33 cellular contexts compared by ENCODE assay signal in the genomic region with DNA sequence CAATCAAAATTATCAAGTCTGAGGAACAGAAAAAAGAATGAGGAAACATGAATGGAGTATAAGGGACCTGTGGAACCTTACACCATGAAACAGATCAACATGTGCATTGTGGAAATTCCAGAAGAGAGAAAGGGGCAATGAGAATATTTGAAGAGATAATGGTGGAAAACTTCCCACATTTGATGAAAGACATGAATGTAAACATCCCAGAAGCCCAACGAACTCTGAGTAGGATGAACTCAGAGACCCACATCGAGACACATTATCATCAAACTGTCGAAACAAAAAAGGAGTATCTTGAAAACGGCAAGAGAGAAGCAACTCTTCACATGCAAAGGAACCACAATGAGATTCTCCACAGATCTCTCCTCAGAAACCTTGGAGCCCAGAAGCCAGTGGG.
DNase-seq lines count a peak whose midpoint lies in the region; ATAC-seq and TF ChIP-seq lines count a peak whose summit lies in the region.
"Had no signal": no experiment of that assay in that cellular context is flagged by ENCODE, and none has a peak within 500 bp of the region (broad histone marks: within the 10 kb centered on the region; RNA-seq: fewer than 3 reads in every experiment).

No MANE protein-coding gene starts in this region.

- H3F3A ChIP-seq in GM23338 (replicated peaks; ENCODE audit: low read depth), result no peaks in the 10 kb centered on the region
- no peaks in the 10 kb centered on the region for H3F3A ChIP-seq in smooth muscle cell (ENCODE audit: low read depth)

- POLR2A ChIA-PET in MCF 10A (lab: Yijun Ruan, JAX) (interaction anchor here (0.6 to 0.9 kb wide), 4 partner anchors 8 to 154 kb away, joined by 3 to 7 read pairs (median 4); no protein-coding TSS in a partner anchor), HEK293 (lab: Yijun Ruan, JAX) (no interaction called here)

- H3K4me1 Mint-ChIP-seq in MCF 10A (ENCODE audit: insufficient read depth, unreplicated experiment), result peaks cover 26% of the 10 kb centered on the region
- H3K4me1 Mint-ChIP-seq in GM23338, result peaks cover 4% of the 10 kb centered on the region
- H3K4me1 Mint-ChIP-seq: B cell; CD8-positive, alpha-beta memory T cell had no signal

- H3K4me3 Mint-ChIP-seq in MCF 10A (ENCODE audit: unreplicated experiment) (no peak overlapping the region), GM23338 (no peak overlapping the region)
- H3K4me3 Mint-ChIP-seq: B cell; CD14-positive monocyte; CD4-positive, alpha-beta memory T cell; CD4-positive, alpha-beta T cell; CD4-positive, CD25-positive, alpha-beta regulatory T cell; CD8-positive, alpha-beta memory T cell; CD8-positive, alpha-beta T cell had no signal

- intact Hi-C loops in MCF 10A (cut with micrococcal nuclease) (no loop called here), breast epithelium (cut with DNase I; ENCODE audit: low total_unique reads) (no loop called here)

- DNase-seq in MCF 10A (ENCODE audit: unreplicated experiment), result no peak
- DNase-seq in breast epithelium (ENCODE audit: low spot score in 2 of 2), result no peak
- no peak for DNase-seq in GM23338 (ENCODE audit: low spot score)
- DNase-seq in brain microvascular endothelial cell, result no peak
- DNase-seq in smooth muscle cell (lab: John Stamatoyannopoulos, UW; ENCODE audit: unreplicated experiment), result no peak
- DNase-seq: 8988T; ACHN; AML-193; BE2C; C1 segment of cervical spinal cord; Caco-2; Calu3; CD4-positive, alpha-beta memory T cell; CD4-positive, alpha-beta T cell; CD4-positive, CD25-positive, alpha-beta regulatory T cell; CD8-positive, alpha-beta memory T cell; CD8-positive, alpha-beta T cell; COR-L47; DMS 273 treated with DMSO at 0.1 percent for 48 hours; DMS153; DMS53; DMS79; DMS79 treated with DMSO at 0.1 percent for 48 hours; DND-41; EL had no signal

- H3K4me1 ChIP-seq in breast epithelium (no peaks in the 10 kb centered on the region), GM23338 (ENCODE audit: insufficient read depth) (peaks cover under 1% of the 10 kb centered on the region; the same call in 1 of the 2 replicates), HEK293 (ENCODE audit: control insufficient read depth, insufficient read depth, low read length) (no peaks in the 10 kb centered on the region), smooth muscle cell (ENCODE audit: low read depth) (no peaks in the 10 kb centered on the region)
- H3K4me1 ChIP-seq: BE2C; BLaER1; BLaER1 treated with 17β-estradiol and CSF1 and Interleukin-3, amounts not matched to agents 10 nM and 100 nM; Caco-2 had no signal

- no TSS peak for BruUV-seq in MCF 10A (replicated peaks; lab: Mats Ljungman, UMichigan)

- H3K36me3 Mint-ChIP-seq in MCF 10A (ENCODE audit: insufficient read depth, unreplicated experiment) (peaks cover 6% of the 10 kb centered on the region), GM23338 (ENCODE audit: low read depth) (peaks cover 8% of the 10 kb centered on the region; the same call in 2 of the 3 replicates)

- no peak for TF ChIP-seq POLR2A in breast epithelium (IDR thresholded peaks at IDR 0.05)

- 75% methylated on average over 4 of the region's 4 CpGs for WGBS in smooth muscle cell (ENCODE audit: low lambda C conversion rate)

- H3K36me3 ChIP-seq in breast epithelium (no peaks in the 10 kb centered on the region), GM23338 (ENCODE audit: insufficient read depth) (no peaks in the 10 kb centered on the region), HEK293 (ENCODE audit: control insufficient read depth in 2 of 2, insufficient read depth in 1 of 2, low read length in 2 of 2) (no peaks in the 10 kb centered on the region), brain microvascular endothelial cell (replicated peaks) (no peaks in the 10 kb centered on the region), smooth muscle cell (ENCODE audit: low read depth) (peaks cover 10% of the 10 kb centered on the region)
- H3K36me3 ChIP-seq: BE2C had no signal

- H3K9me3 Mint-ChIP-seq in MCF 10A (ENCODE audit: unreplicated experiment) (no peaks in the 10 kb centered on the region), GM23338 (no peaks in the 10 kb centered on the region)

- H4K20me1 ChIP-seq in GM23338 (replicated peaks; ENCODE audit: insufficient read depth) (no peaks in the 10 kb centered on the region), smooth muscle cell (ENCODE audit: low read depth) (no peaks in the 10 kb centered on the region)
- H4K20me1 ChIP-seq: BLaER1; BLaER1 treated with 17β-estradiol and CSF1 and Interleukin-3, amounts not matched to agents 10 nM and 100 nM had no signal

- no peak for TF ChIP-seq CTCF in MCF 10A (IDR thresholded peaks at IDR 0.05; ENCODE audit: unreplicated experiment)
- no peak for TF ChIP-seq CTCF in breast epithelium (IDR thresholded peaks at IDR 0.05)
- no peak for TF ChIP-seq CTCF in GM23338 (conservative IDR thresholded peaks at IDR 0.05; ENCODE audit: low read depth in 2 of 2)
- no peak for TF ChIP-seq CTCF in HEK293 (tag by site-specific recombination; IDR thresholded peaks at IDR 0.05)
- no peak for TF ChIP-seq CTCF in brain microvascular endothelial cell (IDR thresholded peaks at IDR 0.05; ENCODE audit: low read depth, low read length, missing control alignments)
- no peak for TF ChIP-seq CTCF in smooth muscle cell (IDR thresholded peaks at IDR 0.05; ENCODE audit: borderline replicate concordance, insufficient read depth, poor library complexity, severe bottlenecking)

- H3K27ac Mint-ChIP-seq in MCF 10A (ENCODE audit: low read depth, unreplicated experiment), result peak overlapping the region; percentile 69
- 0 out of 2 replicates have a peak overlapping the region, but pooled peaks have one; percentile 5 for H3K27ac Mint-ChIP-seq in GM23338
- H3K27ac Mint-ChIP-seq: B cell; CD14-positive monocyte; CD4-positive, alpha-beta memory T cell; CD4-positive, alpha-beta T cell; CD4-positive, CD25-positive, alpha-beta regulatory T cell; CD8-positive, alpha-beta memory T cell; CD8-positive, alpha-beta T cell had no signal

- H2AFZ ChIP-seq in GM23338, result no peak overlapping the region
- H2AFZ ChIP-seq in smooth muscle cell (ENCODE audit: low read depth), result no peak overlapping the region

- H3K4me2 ChIP-seq in GM23338, result no peak overlapping the region
- no peak overlapping the region for H3K4me2 ChIP-seq in smooth muscle cell
- H3K4me2 ChIP-seq: A549; BLaER1; BLaER1 treated with 17β-estradiol and CSF1 and Interleukin-3, amounts not matched to agents 10 nM and 100 nM had no signal

- no peaks in the 10 kb centered on the region for H3K27me3 Mint-ChIP-seq in MCF 10A (ENCODE audit: insufficient read depth, unreplicated experiment)
- H3K27me3 Mint-ChIP-seq in GM23338 (ENCODE audit: insufficient read depth, low read depth, poor library complexity), result peaks cover 2% of the 10 kb centered on the region
- H3K27me3 Mint-ChIP-seq: B cell; CD4-positive, alpha-beta memory T cell; CD4-positive, alpha-beta T cell; CD4-positive, CD25-positive, alpha-beta regulatory T cell; CD8-positive, alpha-beta memory T cell had no signal

- H3K9me3 ChIP-seq in breast epithelium, result no peaks in the 10 kb centered on the region
- H3K9me3 ChIP-seq in HEK293 (ENCODE audit: control insufficient read depth, insufficient read depth, low read depth, low read length), result no peaks in the 10 kb centered on the region; the same call in 1 of the 2 replicates
- no peaks in the 10 kb centered on the region for H3K9me3 ChIP-seq in smooth muscle cell (replicated peaks; ENCODE audit: low read depth)
- H3K9me3 ChIP-seq: BE2C, Caco-2 had no signal

- H3K27ac ChIP-seq in breast epithelium, result no peak overlapping the region
- H3K27ac ChIP-seq in GM23338 (ENCODE audit: low read depth), result no peak overlapping the region
- H3K27ac ChIP-seq in HEK293 (ENCODE audit: extremely low read depth, low read depth, low read length), result no peak overlapping the region
- no peak overlapping the region for H3K27ac ChIP-seq in brain microvascular endothelial cell
- no peak overlapping the region for H3K27ac ChIP-seq in smooth muscle cell (ENCODE audit: low read depth)
- H3K27ac ChIP-seq: 22Rv1; A549; BLaER1; BLaER1 treated with 17β-estradiol and CSF1 and Interleukin-3, amounts not matched to agents 10 nM and 100 nM; C4-2B had no signal

- in situ Hi-C loops in brain microvascular endothelial cell (cut with HindIII; ENCODE audit: low pct_ligation_motif_present, low sequenced_read_pairs), result no loop called here

- no peaks in the 10 kb centered on the region for H3K27me3 ChIP-seq in breast epithelium
- H3K27me3 ChIP-seq in GM23338 (ENCODE audit: insufficient read depth), result no peaks in the 10 kb centered on the region
- H3K27me3 ChIP-seq in brain microvascular endothelial cell (replicated peaks), result no peaks in the 10 kb centered on the region
- no peaks in the 10 kb centered on the region for H3K27me3 ChIP-seq in smooth muscle cell (ENCODE audit: low read depth)
- H3K27me3 ChIP-seq: BE2C; BLaER1; BLaER1 treated with 17β-estradiol and CSF1 and Interleukin-3, amounts not matched to agents 10 nM and 100 nM had no signal

- H3K79me2 ChIP-seq in GM23338 (replicated peaks; ENCODE audit: insufficient read depth) (no peaks in the 10 kb centered on the region), smooth muscle cell (ENCODE audit: low read depth) (no peaks in the 10 kb centered on the region)

- no peak overlapping the region for H3K4me3 ChIP-seq in breast epithelium
- no peak overlapping the region for H3K4me3 ChIP-seq in GM23338
- no peak overlapping the region for H3K4me3 ChIP-seq in HEK293 (ENCODE audit: low read depth, low read length)
- H3K4me3 ChIP-seq in brain microvascular endothelial cell (ENCODE audit: low read depth, low read length), result no peak overlapping the region
- no peak overlapping the region for H3K4me3 ChIP-seq in smooth muscle cell
- H3K4me3 ChIP-seq: A549; BLaER1; BLaER1 treated with 17β-estradiol and CSF1 and Interleukin-3, amounts not matched to agents 10 nM and 100 nM had no signal

- ATAC-seq in GM23338, result no peak
- ATAC-seq: A549; CD8-positive, alpha-beta T cell had no signal

- CTCF ChIA-PET in MCF 10A (lab: Yijun Ruan, JAX), result interaction anchor here (0.6 kb wide), 1 partner anchor 274 kb away, joined by 4 read pairs; no protein-coding TSS in a partner anchor
- CTCF ChIA-PET in HEK293 (lab: Yijun Ruan, JAX), result interaction anchor here (0.6 kb wide), 1 partner anchor 7 kb away, joined by 3 read pairs; no protein-coding TSS in a partner anchor

- no peaks in the 10 kb centered on the region for H3K9me2 ChIP-seq in GM23338 (ENCODE audit: insufficient read depth)

- no peak overlapping the region for H3K9ac ChIP-seq in smooth muscle cell (ENCODE audit: low read depth)
- H3K9ac ChIP-seq: BLaER1; BLaER1 treated with 17β-estradiol and CSF1 and Interleukin-3, amounts not matched to agents 10 nM and 100 nM had no signal

TF ChIP-seq in GM23338, 12 proteins besides CTCF, POLR2A, EP300 and RAD21:
- TF ChIP-seq ZNF114 (CRISPR knock-in tag; IDR thresholded peaks at IDR 0.05) (no peak), CREB1 (CRISPR knock-in tag; IDR thresholded peaks at IDR 0.05; ENCODE audit: low read depth) (no peak)

TF ChIP-seq in HEK293, 187 proteins besides CTCF, POLR2A, EP300 and RAD21 (continues in another document):
- TF ChIP-seq BCL11A (tag by site-specific recombination; IDR thresholded peaks at IDR 0.05; ENCODE audit: low read depth) (no peak), YY2 (tag by site-specific recombination; IDR thresholded peaks at IDR 0.05) (no peak)
